ENCODE assay signal across 19 cellular contexts in genomic region chr18:12766986-12767433, GRCh38.
A peak's percentile ranks its signal among the peaks of the same experiment; 100 is the strongest.
DNase-seq lines count a peak whose midpoint lies in the region; ATAC-seq and TF ChIP-seq lines count a peak whose summit lies in the region.
"Had no signal": no experiment of that assay in that cellular context is flagged by ENCODE, and none has a peak within 500 bp of the region (broad histone marks: within the 10 kb centered on the region; RNA-seq: fewer than 3 reads in every experiment).

No MANE protein-coding gene starts in this region.

- in situ Hi-C loops in brain microvascular endothelial cell (cut with HindIII; ENCODE audit: low pct_ligation_motif_present, low sequenced_read_pairs) (no loop called here), KBM-7 (cut with MboI; ENCODE audit: low pct_unique_long_range_greater_than_20kb, low sequenced_read_pairs) (no loop called here)

- H3K4me3 ChIP-seq in brain microvascular endothelial cell (ENCODE audit: low read depth, low read length) (no peak overlapping the region), kidney epithelial cell (ENCODE audit: low read depth, low read length) (no peak overlapping the region), aorta (ENCODE audit: low read length in 2 of 2) (no peak overlapping the region)
- H3K4me3 ChIP-seq: lower lobe of right lung, SJSA1 had no signal

- H3K4me3 Mint-ChIP-seq in natural killer cell treated with Interleukin-12 subunit alpha and Interleukin-12 subunit beta and Interleukin-15 and Interleukin-18, amount 100 ng/mL, for 72 hours = no peak overlapping the region
- no peak overlapping the region for H3K4me3 Mint-ChIP-seq in natural killer cell
- H3K4me3 Mint-ChIP-seq: CD4-positive, alpha-beta memory T cell; naive B cell had no signal

- WGBS in aorta, 2 donors = 63 to 73% methylated on average over 13 of the region's 13 CpGs

- peaks cover 5 to 17% of the 10 kb centered on the region in 2 donors for H3K4me1 Mint-ChIP-seq in natural killer cell treated with Interleukin-12 subunit alpha and Interleukin-12 subunit beta and Interleukin-15 and Interleukin-18, amount 100 ng/mL, for 72 hours (ENCODE audit: low read depth in 2 of 2)
- H3K4me1 Mint-ChIP-seq in natural killer cell = peaks cover 0 to 4% of the 10 kb centered on the region in 2 donors
- H3K4me1 Mint-ChIP-seq: naive B cell had no signal

- H3K27me3 Mint-ChIP-seq in natural killer cell treated with Interleukin-12 subunit alpha and Interleukin-12 subunit beta and Interleukin-15 and Interleukin-18, amount 100 ng/mL, for 72 hours = no peaks in the 10 kb centered on the region
- H3K27me3 Mint-ChIP-seq in natural killer cell (ENCODE audit: low read depth in 2 of 2) = no peaks in the 10 kb centered on the region
- H3K27me3 Mint-ChIP-seq: CD4-positive, alpha-beta memory T cell; naive B cell had no signal

- ATAC-seq in natural killer cell treated with Interleukin-12 subunit alpha and Interleukin-12 subunit beta and Interleukin-15 and Interleukin-18, amount 100 ng/mL, for 72 hours = no peak
- ATAC-seq in natural killer cell (no peak), aorta (ENCODE audit: low FRiP score) (peak; percentile 35), GM18867 (IDR thresholded peaks at IDR 0.05; ENCODE audit: unreplicated experiment) (no peak)
- ATAC-seq: lower lobe of right lung had no signal

- no peaks in the 10 kb centered on the region for H3K36me3 Mint-ChIP-seq in natural killer cell treated with Interleukin-12 subunit alpha and Interleukin-12 subunit beta and Interleukin-15 and Interleukin-18, amount 100 ng/mL, for 72 hours
- no peaks in the 10 kb centered on the region for H3K36me3 Mint-ChIP-seq in natural killer cell
- H3K36me3 Mint-ChIP-seq: CD4-positive, alpha-beta memory T cell; naive B cell had no signal

- intact Hi-C loops in natural killer cell (cut with micrococcal nuclease) = no loop called here
- intact Hi-C loops in aorta (cut with DNase I) = no loop called here

- TF ChIP-seq CTCF in natural killer cell (IDR thresholded peaks at IDR 0.05) (no peak), brain microvascular endothelial cell (IDR thresholded peaks at IDR 0.05; ENCODE audit: low read depth, low read length, missing control alignments) (peak; percentile 28), kidney epithelial cell (IDR thresholded peaks at IDR 0.05; ENCODE audit: insufficient read depth, low read length, poor library complexity, severe bottlenecking) (peak; percentile 1)

- H3K9me3 ChIP-seq in aorta (ENCODE audit: control insufficient read depth, low read length) = no peaks in the 10 kb centered on the region
- H3K9me3 ChIP-seq: lower lobe of right lung, SJSA1 had no signal

- H3K27ac ChIP-seq in brain microvascular endothelial cell (no peak overlapping the region), aorta (ENCODE audit: low read depth in 1 of 2, low read length in 2 of 2) (no peak overlapping the region)
- H3K27ac ChIP-seq: lower lobe of right lung, SJSA1 had no signal

- no peaks in the 10 kb centered on the region for H3K27me3 ChIP-seq in brain microvascular endothelial cell (replicated peaks)
- H3K27me3 ChIP-seq in kidney epithelial cell (ENCODE audit: control insufficient read depth, insufficient read depth, low read length) = peaks cover 2% of the 10 kb centered on the region
- H3K27me3 ChIP-seq in aorta (ENCODE audit: control insufficient read depth in 1 of 2, insufficient read depth in 2 of 2, low read length in 1 of 2) = no peaks in the 10 kb centered on the region
- H3K27me3 ChIP-seq: SJSA1 had no signal

- DNase-seq in natural killer cell treated with Interleukin-12 subunit alpha and Interleukin-12 subunit beta and Interleukin-15 and Interleukin-18, amount 100 ng/mL, for 72 hours (ENCODE audit: low spot score) = peak; percentile 31
- DNase-seq in natural killer cell (no peak), brain microvascular endothelial cell (no peak), kidney epithelial cell (ENCODE audit: low read depth) (no peak), aorta (no peak), HCEC 1CT (no peak), KBM-7 (no peak)
- DNase-seq: ACHN; activated CD4-positive, alpha-beta T cell treated with anti-CD3 and anti-CD28 coated beads for 48 hours; caudate nucleus; CD4-positive, alpha-beta memory T cell; lower lobe of right lung; naive B cell; NCI-H187; NCI-H510A treated with DMSO at 0.1 percent for 48 hours; substantia nigra; T1000 had no signal

- H3K4me1 ChIP-seq in aorta (ENCODE audit: control insufficient read depth in 1 of 2, insufficient read depth in 2 of 2, low read length in 2 of 2) = no peaks in the 10 kb centered on the region
- H3K4me1 ChIP-seq: lower lobe of right lung had no signal

- H3K9me3 Mint-ChIP-seq in natural killer cell treated with Interleukin-12 subunit alpha and Interleukin-12 subunit beta and Interleukin-15 and Interleukin-18, amount 100 ng/mL, for 72 hours = no peaks in the 10 kb centered on the region
- no peaks in the 10 kb centered on the region for H3K9me3 Mint-ChIP-seq in natural killer cell
- H3K9me3 Mint-ChIP-seq: CD4-positive, alpha-beta memory T cell; naive B cell had no signal

- H3K36me3 ChIP-seq in brain microvascular endothelial cell (replicated peaks) (no peaks in the 10 kb centered on the region), kidney epithelial cell (ENCODE audit: control insufficient read depth, insufficient read depth, low read length) (no peaks in the 10 kb centered on the region), aorta (ENCODE audit: control insufficient read depth in 1 of 2, insufficient read depth in 2 of 2, low read length in 1 of 2) (no peaks in the 10 kb centered on the region)
- H3K36me3 ChIP-seq: lower lobe of right lung, SJSA1 had no signal

- H3K27ac Mint-ChIP-seq in natural killer cell treated with Interleukin-12 subunit alpha and Interleukin-12 subunit beta and Interleukin-15 and Interleukin-18, amount 100 ng/mL, for 72 hours = no peak overlapping the region
- H3K27ac Mint-ChIP-seq in natural killer cell = no peak overlapping the region
- H3K27ac Mint-ChIP-seq: CD4-positive, alpha-beta memory T cell; naive B cell had no signal
